9 cellular contexts compared by ENCODE assay signal in genomic region chr7:12556139-12556792, GRCh38. TPM values are rescaled to one million over a fixed set of nuclear protein-coding genes. Genes with fewer than 3 reads are reported as not detected.
A peak's percentile ranks its signal among the peaks of the same experiment; 100 is the strongest.
DNase-seq lines count a peak whose midpoint lies in the region; ATAC-seq and TF ChIP-seq lines count a peak whose summit lies in the region.
"Not testable (repeated sequence)": the region's sequence is repeated elsewhere in the genome, so short reads cannot be mapped to it uniquely, and the experiment has no call there.
"Had no signal": no experiment of that assay in that cellular context is flagged by ENCODE, and none has a peak within 500 bp of the region (broad histone marks: within the 10 kb centered on the region; RNA-seq: fewer than 3 reads in every experiment).

No MANE protein-coding gene starts in this region.

- peak; percentile 34 for DNase-seq in ELF-1 (ENCODE audit: low read depth, low spot score)
- not testable (repeated sequence) for DNase-seq in H7; T-helper 17 cell; fibroblast of villous mesenchyme (ENCODE audit: low read depth); memory B cell (ENCODE audit: low spot score in 2 of 2)
- DNase-seq in activated naive CD8-positive, alpha-beta T cell treated with anti-CD3 and anti-CD28 coated beads for 36 hours = peak; percentile 6

- H3K9me3 Mint-ChIP-seq in activated naive CD8-positive, alpha-beta T cell treated with anti-CD3 and anti-CD28 coated beads for 36 hours; memory B cell; stimulated activated memory B cell treated with anti-CD40 and anti-IgM and Interleukin-4, amounts not matched to agents 10 μg/mL and 1 μg/mL and 100 μg/mL, for 72 hours: not testable (repeated sequence)

- not testable (repeated sequence) for H3K4me1 Mint-ChIP-seq in T-helper 17 cell; activated naive CD8-positive, alpha-beta T cell treated with anti-CD3 and anti-CD28 coated beads for 36 hours; memory B cell; stimulated activated memory B cell treated with anti-CD40 and anti-IgM and Interleukin-4, amounts not matched to agents 10 μg/mL and 1 μg/mL and 100 μg/mL, for 72 hours

- ATAC-seq in HG03095 (IDR thresholded peaks at IDR 0.05; ENCODE audit: unreplicated experiment) (peak; percentile 74), T-helper 17 cell (peak; percentile 42), memory B cell (ENCODE audit: low read depth) (peak; percentile 46)
- ATAC-seq in stimulated activated memory B cell treated with anti-CD40 and anti-IgM and Interleukin-4, amounts not matched to agents 10 μg/mL and 1 μg/mL and 100 μg/mL, for 72 hours = peak; percentile 57

- peaks cover 16% of the 10 kb centered on the region for H3K27me3 Mint-ChIP-seq in T-helper 17 cell
- not testable (repeated sequence) for H3K27me3 Mint-ChIP-seq in activated naive CD8-positive, alpha-beta T cell treated with anti-CD3 and anti-CD28 coated beads for 36 hours; memory B cell
- peaks cover 15% of the 10 kb centered on the region for H3K27me3 Mint-ChIP-seq in stimulated activated memory B cell treated with anti-CD40 and anti-IgM and Interleukin-4, amounts not matched to agents 10 μg/mL and 1 μg/mL and 100 μg/mL, for 72 hours

- H3K36me3 Mint-ChIP-seq in T-helper 17 cell (ENCODE audit: low read depth); activated naive CD8-positive, alpha-beta T cell treated with anti-CD3 and anti-CD28 coated beads for 36 hours; memory B cell; stimulated activated memory B cell treated with anti-CD40 and anti-IgM and Interleukin-4, amounts not matched to agents 10 μg/mL and 1 μg/mL and 100 μg/mL, for 72 hours: not testable (repeated sequence)

- H3K9me3 ChIP-seq in T-helper 17 cell (ENCODE audit: control insufficient read depth, low read length, poor library complexity, severe bottlenecking) = not testable (repeated sequence)

- not testable (repeated sequence) for H3K4me3 Mint-ChIP-seq in T-helper 17 cell; activated naive CD8-positive, alpha-beta T cell treated with anti-CD3 and anti-CD28 coated beads for 36 hours; stimulated activated memory B cell treated with anti-CD40 and anti-IgM and Interleukin-4, amounts not matched to agents 10 μg/mL and 1 μg/mL and 100 μg/mL, for 72 hours
- H3K4me3 Mint-ChIP-seq in memory B cell = peak overlapping the region; percentile 54

- TF ChIP-seq CTCF in fibroblast of villous mesenchyme (IDR thresholded peaks at IDR 0.05; ENCODE audit: insufficient read depth, low read depth, low read length) = not testable (repeated sequence)

- H3K27me3 ChIP-seq in H7 (ENCODE audit: control insufficient read depth, insufficient read depth, low read length) = not testable (repeated sequence)

- H3K27ac Mint-ChIP-seq in T-helper 17 cell; activated naive CD8-positive, alpha-beta T cell treated with anti-CD3 and anti-CD28 coated beads for 36 hours; memory B cell; stimulated activated memory B cell treated with anti-CD40 and anti-IgM and Interleukin-4, amounts not matched to agents 10 μg/mL and 1 μg/mL and 100 μg/mL, for 72 hours: not testable (repeated sequence)

- H3K4me3 ChIP-seq in H7 (ENCODE audit: insufficient read depth, low read depth, low read length) (peak overlapping the region; percentile 9; the same call in 1 of the 2 replicates), fibroblast of villous mesenchyme (ENCODE audit: low read depth, low read length) (peak overlapping the region; percentile 49)

- H3K36me3 ChIP-seq in H7 (replicated peaks; ENCODE audit: control insufficient read depth, insufficient read depth, low read length) = not testable (repeated sequence)

RNA-seq across cellular contexts. Expression of gene SCIN, which starts 14.3 kb away (rescaled TPM):
- total RNA-seq in H7 (2014; rRNA removed; shearing (Covaris generic)) = not detected in 2 replicates
- under 1 TPM in 1 of 2 donors, not detected in 1; 0.15 TPM for total RNA-seq in T-helper 17 cell
- total RNA-seq in activated naive CD8-positive, alpha-beta T cell treated with anti-CD3 and anti-CD28 coated beads for 36 hours = under 1 TPM; 0.20 to 0.47 TPM
- 3.9 and 4.3 TPM in 2 replicates for total RNA-seq in fibroblast of villous mesenchyme
- total RNA-seq: A172 had no signal
